15 cellular contexts compared by ENCODE assay signal in genomic region chr21:37119421-37120218, GRCh38. TPM values are rescaled to one million over a fixed set of nuclear protein-coding genes. Genes with fewer than 3 reads are reported as not detected.
DNase-seq lines count a peak whose midpoint lies in the region; ATAC-seq and TF ChIP-seq lines count a peak whose summit lies in the region.
"Had no signal": no experiment of that assay in that cellular context is flagged by ENCODE, and none has a peak within 500 bp of the region (broad histone marks: within the 10 kb centered on the region; RNA-seq: fewer than 3 reads in every experiment).

No MANE protein-coding gene starts in this region.

- H3K4me3 Mint-ChIP-seq in activated naive CD4-positive, alpha-beta T cell treated with anti-CD3 and anti-CD28 coated beads, Interleukin-2, amount 50 U/mL, for 24 hours: no peak overlapping the region
- H3K4me3 Mint-ChIP-seq in activated B cell treated with CpG ODN at 0.5 μM for 24 hours (no peak overlapping the region), glutamatergic neuron (ENCODE audit: unreplicated experiment) (no peak overlapping the region)
- H3K4me3 Mint-ChIP-seq in stimulated activated naive CD8-positive, alpha-beta T cell treated with anti-CD3 and anti-CD28 coated beads, Interleukin-15, Interleukin-2, amounts not matched to agents 100 ng/mL and 50 ng/mL, for 24 hours: peak overlapping the region; percentile 20

- intact Hi-C loops in activated B cell treated with CpG ODN at 0.5 μM for 24 hours (cut with micrococcal nuclease): no loop called here

- H3K27ac ChIP-seq in osteoblast (ENCODE audit: low read depth, low read length): no peak overlapping the region
- H3K27ac ChIP-seq: epithelial cell of prostate, neutrophil, VCaP had no signal

- H3K79me2 ChIP-seq in osteoblast (ENCODE audit: insufficient read depth, low read length): peaks cover 22% of the 10 kb centered on the region

- peaks cover 28% of the 10 kb centered on the region for H3K4me1 Mint-ChIP-seq in activated naive CD4-positive, alpha-beta T cell treated with anti-CD3 and anti-CD28 coated beads, Interleukin-2, amount 50 U/mL, for 24 hours
- H3K4me1 Mint-ChIP-seq in activated B cell treated with CpG ODN at 0.5 μM for 24 hours (no peaks in the 10 kb centered on the region), glutamatergic neuron (ENCODE audit: low read depth, unreplicated experiment) (peaks cover 9% of the 10 kb centered on the region)
- H3K4me1 Mint-ChIP-seq in stimulated activated naive CD8-positive, alpha-beta T cell treated with anti-CD3 and anti-CD28 coated beads, Interleukin-15, Interleukin-2, amounts not matched to agents 100 ng/mL and 50 ng/mL, for 24 hours (ENCODE audit: low read depth): peaks cover 34% of the 10 kb centered on the region

- TF ChIP-seq CTCF in activated B cell treated with CpG ODN at 0.5 μM for 24 hours (IDR thresholded peaks at IDR 0.05): no peak
- no peak for TF ChIP-seq CTCF in glutamatergic neuron (IDR thresholded peaks at IDR 0.05; ENCODE audit: partially characterized antibody, unreplicated experiment)
- TF ChIP-seq CTCF in osteoblast (IDR thresholded peaks at IDR 0.05; ENCODE audit: extremely low read depth, low read depth, low read length): no peak

- H3K4me3 ChIP-seq in osteoblast (ENCODE audit: insufficient read depth, low read length): no peak overlapping the region

- H3K27ac Mint-ChIP-seq in activated naive CD4-positive, alpha-beta T cell treated with anti-CD3 and anti-CD28 coated beads, Interleukin-2, amount 50 U/mL, for 24 hours: peak overlapping the region; percentile 48
- H3K27ac Mint-ChIP-seq in activated B cell treated with CpG ODN at 0.5 μM for 24 hours (peak overlapping the region; percentile 21), glutamatergic neuron (ENCODE audit: unreplicated experiment) (no peak overlapping the region)
- H3K27ac Mint-ChIP-seq in stimulated activated naive CD8-positive, alpha-beta T cell treated with anti-CD3 and anti-CD28 coated beads, Interleukin-15, Interleukin-2, amounts not matched to agents 100 ng/mL and 50 ng/mL, for 24 hours: peak overlapping the region; percentile 72

- H3K27me3 Mint-ChIP-seq in activated naive CD4-positive, alpha-beta T cell treated with anti-CD3 and anti-CD28 coated beads, Interleukin-2, amount 50 U/mL, for 24 hours: no peaks in the 10 kb centered on the region
- H3K27me3 Mint-ChIP-seq in activated B cell treated with CpG ODN at 0.5 μM for 24 hours: no peaks in the 10 kb centered on the region
- no peaks in the 10 kb centered on the region for H3K27me3 Mint-ChIP-seq in glutamatergic neuron (ENCODE audit: unreplicated experiment)
- no peaks in the 10 kb centered on the region for H3K27me3 Mint-ChIP-seq in stimulated activated naive CD8-positive, alpha-beta T cell treated with anti-CD3 and anti-CD28 coated beads, Interleukin-15, Interleukin-2, amounts not matched to agents 100 ng/mL and 50 ng/mL, for 24 hours

- no peaks in the 10 kb centered on the region for H3K27me3 ChIP-seq in osteoblast (ENCODE audit: insufficient read depth, low read length)
- H3K27me3 ChIP-seq: neutrophil had no signal

- H2AFZ ChIP-seq in osteoblast (ENCODE audit: low read length): no peak overlapping the region

- DNase-seq in activated naive CD4-positive, alpha-beta T cell (lab: John Stamatoyannopoulos, UW): no peak
- no peak for DNase-seq in activated B cell treated with CpG ODN at 0.5 μM for 24 hours
- DNase-seq in glutamatergic neuron: peak; percentile 36
- no peak for DNase-seq in osteoblast (ENCODE audit: insufficient read length, low spot score, missing footprints)
- DNase-seq: anterior cingulate cortex, GDM1, KBM-7, NCI-H2081 treated with DMSO at 0.1 percent for 48 hours had no signal

- CTCF ChIA-PET in activated B cell treated with CpG ODN at 0.5 μM for 24 hours (lab: Charles Lee): interaction anchor here (1.6 kb wide), 1 partner anchor 143 kb away, joined by 3 read pairs; no protein-coding TSS in a partner anchor

- no peaks in the 10 kb centered on the region for H3K9me3 Mint-ChIP-seq in activated naive CD4-positive, alpha-beta T cell treated with anti-CD3 and anti-CD28 coated beads, Interleukin-2, amount 50 U/mL, for 24 hours
- H3K9me3 Mint-ChIP-seq in activated B cell treated with CpG ODN at 0.5 μM for 24 hours: no peaks in the 10 kb centered on the region
- no peaks in the 10 kb centered on the region for H3K9me3 Mint-ChIP-seq in glutamatergic neuron (ENCODE audit: unreplicated experiment)
- H3K9me3 Mint-ChIP-seq in stimulated activated naive CD8-positive, alpha-beta T cell treated with anti-CD3 and anti-CD28 coated beads, Interleukin-15, Interleukin-2, amounts not matched to agents 100 ng/mL and 50 ng/mL, for 24 hours: no peaks in the 10 kb centered on the region

- no peak overlapping the region for H3K4me2 ChIP-seq in osteoblast (ENCODE audit: insufficient read depth, low read length)

- H4K20me1 ChIP-seq in osteoblast (ENCODE audit: insufficient read depth, low read length): peaks cover 11% of the 10 kb centered on the region

- no peaks in the 10 kb centered on the region for H3K9me3 ChIP-seq in osteoblast (ENCODE audit: low read depth, low read length)
- H3K9me3 ChIP-seq: neutrophil had no signal

- H3K36me3 Mint-ChIP-seq in activated naive CD4-positive, alpha-beta T cell treated with anti-CD3 and anti-CD28 coated beads, Interleukin-2, amount 50 U/mL, for 24 hours: peaks cover 17% of the 10 kb centered on the region
- H3K36me3 Mint-ChIP-seq in activated B cell treated with CpG ODN at 0.5 μM for 24 hours (ENCODE audit: low read depth): peaks cover 44% of the 10 kb centered on the region
- H3K36me3 Mint-ChIP-seq in glutamatergic neuron (ENCODE audit: unreplicated experiment): peaks cover 9% of the 10 kb centered on the region
- peaks cover 40% of the 10 kb centered on the region for H3K36me3 Mint-ChIP-seq in stimulated activated naive CD8-positive, alpha-beta T cell treated with anti-CD3 and anti-CD28 coated beads, Interleukin-15, Interleukin-2, amounts not matched to agents 100 ng/mL and 50 ng/mL, for 24 hours (ENCODE audit: low read depth)

- H3K36me3 ChIP-seq in osteoblast (ENCODE audit: insufficient read depth, low read length): peaks cover 23% of the 10 kb centered on the region
- H3K36me3 ChIP-seq: neutrophil had no signal

- ATAC-seq in activated B cell treated with CpG ODN at 0.5 μM for 24 hours (ENCODE audit: low read depth) (no peak), GM19023 (IDR thresholded peaks at IDR 0.05; ENCODE audit: unreplicated experiment) (no peak), HG03432 (IDR thresholded peaks at IDR 0.05; ENCODE audit: unreplicated experiment) (no peak)

- POLR2A ChIA-PET in activated B cell treated with CpG ODN at 0.5 μM for 24 hours (lab: Charles Lee): no interaction called here

- H3K4me1 ChIP-seq in osteoblast (ENCODE audit: insufficient read depth, low read length): peaks cover 3% of the 10 kb centered on the region

RNA-seq across cellular contexts. Expression of gene TTC3, which starts 46.6 kb away (rescaled TPM):
- total RNA-seq in activated B cell treated with CpG ODN at 0.5 μM for 24 hours (61.1 and 69.8 TPM in 2 replicates), glutamatergic neuron (ENCODE audit: unreplicated experiment) (235 TPM), osteoblast (364 and 410 TPM in 2 replicates)

RNA-seq across cellular contexts. Expression of gene PIGP, which starts 46.7 kb away (rescaled TPM):
- total RNA-seq in activated B cell treated with CpG ODN at 0.5 μM for 24 hours (17.3 and 17.7 TPM in 2 replicates), glutamatergic neuron (ENCODE audit: unreplicated experiment) (17.6 TPM), osteoblast (2.5 and 5.9 TPM in 2 replicates)
